Comparison of ENCODE assay signal across 2 cellular contexts in the genomic region with DNA sequence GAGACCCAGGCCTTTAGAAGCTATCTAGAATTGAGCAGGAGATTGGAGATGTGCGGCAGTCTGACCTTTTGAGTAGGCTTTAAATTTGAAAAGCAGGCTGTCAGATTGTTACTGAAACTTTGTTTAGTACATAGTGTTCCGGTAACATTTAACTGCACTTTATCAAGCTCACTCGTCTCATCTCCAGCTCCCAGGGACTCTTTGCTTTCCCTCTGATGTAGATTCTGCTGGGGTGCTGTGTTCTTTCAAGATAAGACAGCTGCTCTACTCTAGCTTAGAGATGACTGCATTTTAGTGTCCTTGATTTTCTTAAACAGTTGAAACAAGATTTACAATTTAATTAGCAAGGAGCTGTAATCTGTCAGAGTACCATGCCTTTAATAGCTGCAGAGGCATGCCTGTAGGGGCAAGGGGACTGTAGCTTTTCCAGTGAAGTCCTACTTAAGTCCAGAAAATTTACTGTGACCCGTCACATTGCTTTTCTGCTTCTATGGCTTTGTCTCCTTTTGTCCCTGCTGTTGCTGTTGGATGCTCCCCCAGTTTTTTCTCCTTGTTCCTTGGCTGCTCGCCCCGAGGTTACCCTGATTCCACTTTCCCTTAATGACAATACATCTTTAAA.
A peak's percentile ranks its signal among the peaks of the same experiment; 100 is the strongest.
TF ChIP-seq lines count a peak whose summit lies in the region.

No MANE protein-coding gene starts in this region.

TF ChIP-seq in liver, 16 proteins besides CTCF, POLR2A, EP300 and RAD21 (continued from another document):
- TF ChIP-seq, protein P1, sequence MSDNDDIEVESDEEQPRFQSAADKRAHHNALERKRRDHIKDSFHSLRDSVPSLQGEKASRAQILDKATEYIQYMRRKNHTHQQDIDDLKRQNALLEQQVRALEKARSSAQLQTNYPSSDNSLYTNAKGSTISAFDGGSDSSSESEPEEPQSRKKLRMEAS (IDR thresholded peaks at IDR 0.05), result no peak
- TF ChIP-seq, protein P2, sequence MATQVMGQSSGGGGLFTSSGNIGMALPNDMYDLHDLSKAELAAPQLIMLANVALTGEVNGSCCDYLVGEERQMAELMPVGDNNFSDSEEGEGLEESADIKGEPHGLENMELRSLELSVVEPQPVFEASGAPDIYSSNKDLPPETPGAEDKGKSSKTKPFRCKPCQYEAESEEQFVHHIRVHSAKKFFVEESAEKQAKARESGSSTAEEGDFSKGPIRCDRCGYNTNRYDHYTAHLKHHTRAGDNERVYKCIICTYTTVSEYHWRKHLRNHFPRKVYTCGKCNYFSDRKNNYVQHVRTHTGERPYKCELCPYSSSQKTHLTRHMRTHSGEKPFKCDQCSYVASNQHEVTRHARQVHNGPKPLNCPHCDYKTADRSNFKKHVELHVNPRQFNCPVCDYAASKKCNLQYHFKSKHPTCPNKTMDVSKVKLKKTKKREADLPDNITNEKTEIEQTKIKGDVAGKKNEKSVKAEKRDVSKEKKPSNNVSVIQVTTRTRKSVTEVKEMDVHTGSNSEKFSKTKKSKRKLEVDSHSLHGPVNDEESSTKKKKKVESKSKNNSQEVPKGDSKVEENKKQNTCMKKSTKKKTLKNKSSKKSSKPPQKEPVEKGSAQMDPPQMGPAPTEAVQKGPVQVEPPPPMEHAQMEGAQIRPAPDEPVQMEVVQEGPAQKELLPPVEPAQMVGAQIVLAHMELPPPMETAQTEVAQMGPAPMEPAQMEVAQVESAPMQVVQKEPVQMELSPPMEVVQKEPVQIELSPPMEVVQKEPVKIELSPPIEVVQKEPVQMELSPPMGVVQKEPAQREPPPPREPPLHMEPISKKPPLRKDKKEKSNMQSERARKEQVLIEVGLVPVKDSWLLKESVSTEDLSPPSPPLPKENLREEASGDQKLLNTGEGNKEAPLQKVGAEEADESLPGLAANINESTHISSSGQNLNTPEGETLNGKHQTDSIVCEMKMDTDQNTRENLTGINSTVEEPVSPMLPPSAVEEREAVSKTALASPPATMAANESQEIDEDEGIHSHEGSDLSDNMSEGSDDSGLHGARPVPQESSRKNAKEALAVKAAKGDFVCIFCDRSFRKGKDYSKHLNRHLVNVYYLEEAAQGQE (IDR thresholded peaks at IDR 0.05), result no peak
- TF ChIP-seq TAF1 (conservative IDR thresholded peaks at IDR 0.05) (no peak), NR2F2 (IDR thresholded peaks at IDR 0.05) (peak; percentile 84), YY1 (IDR thresholded peaks at IDR 0.05) (no peak), FOXA1 (IDR thresholded peaks at IDR 0.05) (no peak), HNF4G (IDR thresholded peaks at IDR 0.05) (no peak), JUND (IDR thresholded peaks at IDR 0.05) (no peak), RXRA (IDR thresholded peaks at IDR 0.05) (peak in 1 of 2 donors; percentile 33), SP1 (IDR thresholded peaks at IDR 0.05) (peak; percentile 54)
- TF ChIP-seq, protein P3, sequence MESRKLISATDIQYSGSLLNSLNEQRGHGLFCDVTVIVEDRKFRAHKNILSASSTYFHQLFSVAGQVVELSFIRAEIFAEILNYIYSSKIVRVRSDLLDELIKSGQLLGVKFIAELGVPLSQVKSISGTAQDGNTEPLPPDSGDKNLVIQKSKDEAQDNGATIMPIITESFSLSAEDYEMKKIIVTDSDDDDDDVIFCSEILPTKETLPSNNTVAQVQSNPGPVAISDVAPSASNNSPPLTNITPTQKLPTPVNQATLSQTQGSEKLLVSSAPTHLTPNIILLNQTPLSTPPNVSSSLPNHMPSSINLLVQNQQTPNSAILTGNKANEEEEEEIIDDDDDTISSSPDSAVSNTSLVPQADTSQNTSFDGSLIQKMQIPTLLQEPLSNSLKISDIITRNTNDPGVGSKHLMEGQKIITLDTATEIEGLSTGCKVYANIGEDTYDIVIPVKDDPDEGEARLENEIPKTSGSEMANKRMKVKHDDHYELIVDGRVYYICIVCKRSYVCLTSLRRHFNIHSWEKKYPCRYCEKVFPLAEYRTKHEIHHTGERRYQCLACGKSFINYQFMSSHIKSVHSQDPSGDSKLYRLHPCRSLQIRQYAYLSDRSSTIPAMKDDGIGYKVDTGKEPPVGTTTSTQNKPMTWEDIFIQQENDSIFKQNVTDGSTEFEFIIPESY (IDR thresholded peaks at IDR 0.05), result no peak

TF ChIP-seq in HepG2, 621 proteins besides CTCF, POLR2A, EP300 and RAD21 (continued from another document):
- TF ChIP-seq ZNF670 (CRISPR knock-in tag; IDR thresholded peaks at IDR 0.05; ENCODE audit: borderline replicate concordance), result no peak
- TF ChIP-seq ZNF619 (CRISPR knock-in tag; IDR thresholded peaks at IDR 0.05), result no peak
- TF ChIP-seq, protein P4, sequence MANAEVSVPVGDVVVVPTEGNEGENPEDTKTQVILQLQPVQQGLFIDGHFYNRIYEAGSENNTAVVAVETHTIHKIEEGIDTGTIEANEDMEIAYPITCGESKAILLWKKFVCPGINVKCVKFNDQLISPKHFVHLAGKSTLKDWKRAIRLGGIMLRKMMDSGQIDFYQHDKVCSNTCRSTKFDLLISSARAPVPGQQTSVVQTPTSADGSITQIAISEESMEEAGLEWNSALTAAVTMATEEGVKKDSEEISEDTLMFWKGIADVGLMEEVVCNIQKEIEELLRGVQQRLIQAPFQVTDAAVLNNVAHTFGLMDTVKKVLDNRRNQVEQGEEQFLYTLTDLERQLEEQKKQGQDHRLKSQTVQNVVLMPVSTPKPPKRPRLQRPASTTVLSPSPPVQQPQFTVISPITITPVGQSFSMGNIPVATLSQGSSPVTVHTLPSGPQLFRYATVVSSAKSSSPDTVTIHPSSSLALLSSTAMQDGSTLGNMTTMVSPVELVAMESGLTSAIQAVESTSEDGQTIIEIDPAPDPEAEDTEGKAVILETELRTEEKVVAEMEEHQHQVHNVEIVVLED (CRISPR knock-in tag; IDR thresholded peaks at IDR 0.05; ENCODE audit: borderline replicate concordance), result no peak
- no peak for TF ChIP-seq HIVEP1 (CRISPR knock-in tag; IDR thresholded peaks at IDR 0.05)
- no peak for TF ChIP-seq TGIF2 (CRISPR knock-in tag; IDR thresholded peaks at IDR 0.05)
- TF ChIP-seq POLR2AphosphoS5 (IDR thresholded peaks at IDR 0.05; ENCODE audit: low read depth, low read length), result no peak
- TF ChIP-seq, protein P5, sequence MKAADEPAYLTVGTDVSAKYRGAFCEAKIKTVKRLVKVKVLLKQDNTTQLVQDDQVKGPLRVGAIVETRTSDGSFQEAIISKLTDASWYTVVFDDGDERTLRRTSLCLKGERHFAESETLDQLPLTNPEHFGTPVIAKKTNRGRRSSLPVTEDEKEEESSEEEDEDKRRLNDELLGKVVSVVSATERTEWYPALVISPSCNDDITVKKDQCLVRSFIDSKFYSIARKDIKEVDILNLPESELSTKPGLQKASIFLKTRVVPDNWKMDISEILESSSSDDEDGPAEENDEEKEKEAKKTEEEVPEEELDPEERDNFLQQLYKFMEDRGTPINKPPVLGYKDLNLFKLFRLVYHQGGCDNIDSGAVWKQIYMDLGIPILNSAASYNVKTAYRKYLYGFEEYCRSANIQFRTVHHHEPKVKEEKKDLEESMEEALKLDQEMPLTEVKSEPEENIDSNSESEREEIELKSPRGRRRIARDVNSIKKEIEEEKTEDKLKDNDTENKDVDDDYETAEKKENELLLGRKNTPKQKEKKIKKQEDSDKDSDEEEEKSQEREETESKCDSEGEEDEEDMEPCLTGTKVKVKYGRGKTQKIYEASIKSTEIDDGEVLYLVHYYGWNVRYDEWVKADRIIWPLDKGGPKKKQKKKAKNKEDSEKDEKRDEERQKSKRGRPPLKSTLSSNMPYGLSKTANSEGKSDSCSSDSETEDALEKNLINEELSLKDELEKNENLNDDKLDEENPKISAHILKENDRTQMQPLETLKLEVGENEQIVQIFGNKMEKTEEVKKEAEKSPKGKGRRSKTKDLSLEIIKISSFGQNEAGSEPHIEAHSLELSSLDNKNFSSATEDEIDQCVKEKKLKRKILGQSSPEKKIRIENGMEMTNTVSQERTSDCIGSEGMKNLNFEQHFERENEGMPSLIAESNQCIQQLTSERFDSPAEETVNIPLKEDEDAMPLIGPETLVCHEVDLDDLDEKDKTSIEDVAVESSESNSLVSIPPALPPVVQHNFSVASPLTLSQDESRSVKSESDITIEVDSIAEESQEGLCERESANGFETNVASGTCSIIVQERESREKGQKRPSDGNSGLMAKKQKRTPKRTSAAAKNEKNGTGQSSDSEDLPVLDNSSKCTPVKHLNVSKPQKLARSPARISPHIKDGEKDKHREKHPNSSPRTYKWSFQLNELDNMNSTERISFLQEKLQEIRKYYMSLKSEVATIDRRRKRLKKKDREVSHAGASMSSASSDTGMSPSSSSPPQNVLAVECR (CRISPR knock-in tag; IDR thresholded peaks at IDR 0.05; ENCODE audit: borderline replicate concordance), result no peak
TF ChIP-seq in HepG2: peak in this region for 0.
